28 cellular contexts compared by ENCODE assay signal in the genomic region with DNA sequence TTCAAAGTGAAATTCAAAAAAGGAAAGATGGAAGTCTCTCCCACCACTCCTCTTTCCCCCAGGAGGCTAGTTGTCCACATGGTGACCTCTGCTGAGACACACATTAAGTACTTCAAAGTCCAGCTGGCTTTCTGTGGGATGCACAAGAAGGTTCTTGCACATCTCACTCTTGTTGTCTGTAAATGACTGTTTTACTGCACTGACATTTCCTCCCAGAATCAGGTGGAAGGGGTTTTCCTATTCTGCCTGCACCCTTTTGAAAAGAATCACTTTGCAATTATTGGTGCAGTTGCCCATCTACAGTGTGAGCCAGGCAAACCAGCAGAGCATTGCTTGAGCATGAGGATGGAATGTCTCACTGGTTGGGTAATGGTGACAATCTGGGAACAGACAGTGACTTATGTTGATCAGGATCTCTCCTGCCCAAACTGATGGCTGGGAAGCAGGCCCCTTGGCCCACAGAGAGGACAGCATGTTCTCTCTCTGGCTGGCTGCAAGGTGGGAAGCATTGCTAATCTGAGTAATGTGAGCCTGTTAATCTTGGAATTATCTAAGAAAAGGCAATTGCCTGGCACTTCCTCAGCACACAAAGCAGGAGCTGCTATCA.
A peak's percentile ranks its signal among the peaks of the same experiment; 100 is the strongest.
DNase-seq lines count a peak whose midpoint lies in the region; ATAC-seq and TF ChIP-seq lines count a peak whose summit lies in the region.
"Had no signal": no experiment of that assay in that cellular context is flagged by ENCODE, and none has a peak within 500 bp of the region (broad histone marks: within the 10 kb centered on the region; RNA-seq: fewer than 3 reads in every experiment).

No MANE protein-coding gene starts in this region.

- H3K27me3 ChIP-seq in endodermal cell (ENCODE audit: control insufficient read depth, insufficient read depth, low read length, poor library complexity, severe bottlenecking) (no peaks in the 10 kb centered on the region), adrenal gland (no peaks in the 10 kb centered on the region)
- H3K27me3 ChIP-seq: BLaER1, MG63 had no signal

- peaks cover 25% of the 10 kb centered on the region for H3K27me3 Mint-ChIP-seq in endodermal cell (ENCODE audit: insufficient read depth)

- H3K4me1 ChIP-seq in endodermal cell (ENCODE audit: control insufficient read depth, insufficient read depth, low read length): peaks cover 16% of the 10 kb centered on the region
- no peaks in the 10 kb centered on the region for H3K4me1 ChIP-seq in adrenal gland (replicated peaks in 1 of 2)
- H3K4me1 ChIP-seq: BLaER1, Caco-2, HAP-1 had no signal

- H3K9me3 ChIP-seq in endodermal cell (ENCODE audit: control insufficient read depth, low read length) (no peaks in the 10 kb centered on the region), adrenal gland (replicated peaks in 1 of 3) (no peaks in the 10 kb centered on the region)
- H3K9me3 ChIP-seq: BLaER1, Caco-2, HAP-1, MG63 had no signal

- H3K27ac ChIP-seq in endodermal cell (ENCODE audit: low read depth, low read length): no peak overlapping the region
- no peak overlapping the region for H3K27ac ChIP-seq in adrenal gland
- H3K27ac ChIP-seq: 22Rv1, BLaER1, GM23248, HL-60, RWPE1 had no signal

- no peak overlapping the region for H3K9ac ChIP-seq in endodermal cell (ENCODE audit: extremely low read depth, low read length, poor library complexity, severe bottlenecking)
- H3K9ac ChIP-seq: BLaER1, GM23248 had no signal

- TF ChIP-seq CTCF in endodermal cell (conservative IDR thresholded peaks at IDR 0.05) (no peak), adrenal gland (IDR thresholded peaks at IDR 0.05) (no peak)

- H3K36me3 Mint-ChIP-seq in activated naive CD4-positive, alpha-beta T cell treated with anti-CD3 and anti-CD28 coated beads, Interleukin-2, amount 50 U/mL, for 72 hours: peaks cover 0 to 10% of the 10 kb centered on the region in 2 donors
- H3K36me3 Mint-ChIP-seq in endodermal cell (ENCODE audit: low read depth): no peaks in the 10 kb centered on the region
- H3K36me3 Mint-ChIP-seq: CD4-positive, alpha-beta memory T cell had no signal

- ATAC-seq in activated naive CD4-positive, alpha-beta T cell treated with anti-CD3 and anti-CD28 coated beads, Interleukin-2, amount 50 U/mL, for 72 hours: peak; percentile 61 to 67
- ATAC-seq in GM21526 (IDR thresholded peaks at IDR 0.05; ENCODE audit: low FRiP score, unreplicated experiment): no peak
- ATAC-seq: GM12878, HepG2, K562 had no signal

- DNase-seq in NCI-H524 (lab: John Stamatoyannopoulos, UW) (peak; percentile 2 to 32), NCI-H524 treated with DMSO at 0.1 percent for 48 hours (lab: John Stamatoyannopoulos, UW) (no peak), endodermal cell (peak; percentile 65), dermis blood vessel endothelial cell (no peak), adrenal gland (no peak)
- DNase-seq in activated naive CD4-positive, alpha-beta T cell treated with anti-CD3 and anti-CD28 coated beads, Interleukin-2, amount 50 U/mL, for 72 hours (ENCODE audit: low spot score in 2 of 2): no peak
- DNase-seq in activated naive CD4-positive, alpha-beta T cell treated with anti-CD3 and anti-CD28 coated beads, Interleukin-2, amount 50 U/mL, for 16 hours: no peak
- DNase-seq: ACHN; Caco-2; CD4-positive, alpha-beta memory T cell; DMS 273 treated with DMSO at 0.1 percent for 48 hours; DMS79 treated with DMSO at 0.1 percent for 48 hours; GM23248; MG63; NCI-H1417; NCI-H1694 treated with DMSO at 0.1 percent for 48 hours; NCI-H446; NK-92 treated with Interleukin-12 subunit alpha and Interleukin-12 subunit beta, amount 100 ng/mL, for 24 hours; SHP77 treated with DMSO at 0.1 percent for 48 hours had no signal

- intact Hi-C loops in adrenal gland (cut with DNase I): no loop called here

- H3K4me3 ChIP-seq in endodermal cell (ENCODE audit: low read length) (no peak overlapping the region), adrenal gland (no peak overlapping the region)
- H3K4me3 ChIP-seq: BLaER1, GM12878, GM23248, HAP-1, K562, MG63 had no signal

- H3K4me1 Mint-ChIP-seq in endodermal cell: peaks cover 35% of the 10 kb centered on the region
- H3K4me1 Mint-ChIP-seq: CD4-positive, alpha-beta memory T cell had no signal

- H3K4me3 Mint-ChIP-seq in endodermal cell: no peak overlapping the region
- H3K4me3 Mint-ChIP-seq: CD4-positive, alpha-beta memory T cell had no signal

- no peak overlapping the region for H3K27ac Mint-ChIP-seq in activated naive CD4-positive, alpha-beta T cell treated with anti-CD3 and anti-CD28 coated beads, Interleukin-2, amount 50 U/mL, for 72 hours
- H3K27ac Mint-ChIP-seq in endodermal cell: no peak overlapping the region

- no peaks in the 10 kb centered on the region for H3K36me3 ChIP-seq in endodermal cell (ENCODE audit: control insufficient read depth, insufficient read depth, low read length)
- no peaks in the 10 kb centered on the region for H3K36me3 ChIP-seq in adrenal gland (replicated peaks in 1 of 2)
- H3K36me3 ChIP-seq: BLaER1, HAP-1, MG63 had no signal

- no peak for TF ChIP-seq POLR2A in adrenal gland (IDR thresholded peaks at IDR 0.05)

- H3K9me3 Mint-ChIP-seq in activated naive CD4-positive, alpha-beta T cell treated with anti-CD3 and anti-CD28 coated beads, Interleukin-2, amount 50 U/mL, for 72 hours: peaks cover 0 to 4% of the 10 kb centered on the region in 2 donors
- no peaks in the 10 kb centered on the region for H3K9me3 Mint-ChIP-seq in endodermal cell

Comparison
In these comparisons a context has a peak if more than half of its experiments do, and no peak if none do; other contexts are left out.
1. DNase-seq: peak in NCI-H524 (2 of 2) and endodermal cell (single experiment); none in NCI-H524 treated with DMSO at 0.1 percent for 48 hours (single experiment), activated naive CD4-positive, alpha-beta T cell treated with anti-CD3 and anti-CD28 coated beads, Interleukin-2, amount 50 U/mL, for 72 hours (0 of 2), activated naive CD4-positive, alpha-beta T cell treated with anti-CD3 and anti-CD28 coated beads, Interleukin-2, amount 50 U/mL, for 16 hours (single experiment), dermis blood vessel endothelial cell (single experiment) and adrenal gland (0 of 7).